ENCODE assay signal across 10 cellular contexts in the genomic region with DNA sequence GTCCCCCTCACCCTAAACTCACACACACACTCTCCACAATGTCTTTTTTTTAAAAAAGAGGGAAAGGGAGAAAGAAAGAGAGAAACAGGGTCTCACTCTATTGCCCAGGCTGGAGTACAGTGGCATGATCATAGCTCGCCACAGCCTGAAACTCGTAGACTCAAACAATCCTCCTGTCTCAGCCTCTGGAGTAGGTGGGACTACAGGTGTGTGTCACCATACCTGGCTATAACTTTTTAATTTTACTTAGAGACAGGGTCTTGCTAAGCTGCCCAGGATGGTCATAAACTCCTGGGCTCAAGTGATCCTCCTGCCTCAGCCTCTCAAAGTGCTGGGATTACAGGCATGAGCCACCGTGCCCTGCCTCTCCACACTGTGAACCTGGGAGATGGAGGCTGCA. TPM values are rescaled to one million over a fixed set of nuclear protein-coding genes. Genes with fewer than 3 reads are reported as not detected.
DNase-seq lines count a peak whose midpoint lies in the region; ATAC-seq lines count a peak whose summit lies in the region.
"Had no signal": no experiment of that assay in that cellular context is flagged by ENCODE, and none has a peak within 500 bp of the region (broad histone marks: within the 10 kb centered on the region; RNA-seq: fewer than 3 reads in every experiment).

No MANE protein-coding gene starts in this region.

- peaks cover 41% of the 10 kb centered on the region for H3K36me3 Mint-ChIP-seq in activated T-helper 1 cell treated with anti-CD3 and anti-CD28 coated beads, Interleukin-12 subunit alpha, Interleukin-12 subunit beta, Interleukin-2, Interleukin-4 antibody, amounts not matched to agents 30 ng/mL and 10 ng/mL and 1 ng/mL, durations not matched to agents 14 hours and 24 hours and 36 hours (ENCODE audit: low read depth)
- H3K36me3 Mint-ChIP-seq in immature natural killer cell: peaks cover 18 to 35% (median 27%) of the 10 kb centered on the region in 3 donors
- peaks cover 25 to 56% of the 10 kb centered on the region in 2 donors for H3K36me3 Mint-ChIP-seq in stimulated activated naive B cell treated with anti-CD40 and anti-IgM and Interleukin-4, amounts not matched to agents 10 μg/mL and 1 μg/mL and 100 μg/mL, for 72 hours

- no peaks in the 10 kb centered on the region; the same call in 1 of the 2 replicates for H3K36me3 ChIP-seq in HUES6 (ENCODE audit: control insufficient read depth, insufficient read depth, low read length)

- H3K9me3 ChIP-seq in HUES6 (ENCODE audit: control insufficient read depth, insufficient read depth, low read depth, low read length): no peaks in the 10 kb centered on the region

- peak overlapping the region; percentile 81 for H3K4me3 Mint-ChIP-seq in activated T-helper 1 cell treated with anti-CD3 and anti-CD28 coated beads, Interleukin-12 subunit alpha, Interleukin-12 subunit beta, Interleukin-2, Interleukin-4 antibody, amounts not matched to agents 30 ng/mL and 10 ng/mL and 1 ng/mL, durations not matched to agents 14 hours and 24 hours and 36 hours
- peak overlapping the region; percentile 88 to 99 (median 97) for H3K4me3 Mint-ChIP-seq in immature natural killer cell
- H3K4me3 Mint-ChIP-seq in stimulated activated naive B cell treated with anti-CD40 and anti-IgM and Interleukin-4, amounts not matched to agents 10 μg/mL and 1 μg/mL and 100 μg/mL, for 72 hours: no peak overlapping the region

- H3K27ac Mint-ChIP-seq in activated T-helper 1 cell treated with anti-CD3 and anti-CD28 coated beads, Interleukin-12 subunit alpha, Interleukin-12 subunit beta, Interleukin-2, Interleukin-4 antibody, amounts not matched to agents 30 ng/mL and 10 ng/mL and 1 ng/mL, durations not matched to agents 14 hours and 24 hours and 36 hours: peak overlapping the region; percentile 90
- H3K27ac Mint-ChIP-seq in immature natural killer cell: peak overlapping the region; percentile 97 to 100 (median 100)
- H3K27ac Mint-ChIP-seq in stimulated activated naive B cell treated with anti-CD40 and anti-IgM and Interleukin-4, amounts not matched to agents 10 μg/mL and 1 μg/mL and 100 μg/mL, for 72 hours: peak overlapping the region; percentile 57

- no peak overlapping the region for H3K9ac ChIP-seq in HUES6 (ENCODE audit: low read length)

- peaks cover 79% of the 10 kb centered on the region for H3K4me1 Mint-ChIP-seq in activated T-helper 1 cell treated with anti-CD3 and anti-CD28 coated beads, Interleukin-12 subunit alpha, Interleukin-12 subunit beta, Interleukin-2, Interleukin-4 antibody, amounts not matched to agents 30 ng/mL and 10 ng/mL and 1 ng/mL, durations not matched to agents 14 hours and 24 hours and 36 hours (ENCODE audit: low read depth)
- H3K4me1 Mint-ChIP-seq in immature natural killer cell: peaks cover 91% of the 10 kb centered on the region in 2 donors
- H3K4me1 Mint-ChIP-seq in stimulated activated naive B cell treated with anti-CD40 and anti-IgM and Interleukin-4, amounts not matched to agents 10 μg/mL and 1 μg/mL and 100 μg/mL, for 72 hours: peaks cover 33 to 56% of the 10 kb centered on the region in 2 donors

- no peaks in the 10 kb centered on the region for H3K27me3 Mint-ChIP-seq in activated T-helper 1 cell treated with anti-CD3 and anti-CD28 coated beads, Interleukin-12 subunit alpha, Interleukin-12 subunit beta, Interleukin-2, Interleukin-4 antibody, amounts not matched to agents 30 ng/mL and 10 ng/mL and 1 ng/mL, durations not matched to agents 14 hours and 24 hours and 36 hours (ENCODE audit: insufficient read depth)
- H3K27me3 Mint-ChIP-seq in immature natural killer cell (ENCODE audit: low read depth in 3 of 3): peaks cover 46 to 70% (median 66%) of the 10 kb centered on the region in 3 donors
- H3K27me3 Mint-ChIP-seq in stimulated activated naive B cell treated with anti-CD40 and anti-IgM and Interleukin-4, amounts not matched to agents 10 μg/mL and 1 μg/mL and 100 μg/mL, for 72 hours: no peaks in the 10 kb centered on the region

- no peak for ATAC-seq in stimulated activated naive B cell treated with anti-CD40 and anti-IgM and Interleukin-4, amounts not matched to agents 10 μg/mL and 1 μg/mL and 100 μg/mL, for 72 hours (replicated peaks)

- H3K9me3 Mint-ChIP-seq in activated T-helper 1 cell treated with anti-CD3 and anti-CD28 coated beads, Interleukin-12 subunit alpha, Interleukin-12 subunit beta, Interleukin-2, Interleukin-4 antibody, amounts not matched to agents 30 ng/mL and 10 ng/mL and 1 ng/mL, durations not matched to agents 14 hours and 24 hours and 36 hours: peaks cover 2% of the 10 kb centered on the region
- H3K9me3 Mint-ChIP-seq in immature natural killer cell: peaks cover 0 to 3% (median under 1%) of the 10 kb centered on the region in 6 donors
- H3K9me3 Mint-ChIP-seq in stimulated activated naive B cell treated with anti-CD40 and anti-IgM and Interleukin-4, amounts not matched to agents 10 μg/mL and 1 μg/mL and 100 μg/mL, for 72 hours: peaks cover 2 to 3% of the 10 kb centered on the region in 2 donors

- no peak overlapping the region for H3K4me3 ChIP-seq in HUES6 (ENCODE audit: low read depth, low read length)

- intact Hi-C loops in activated T-helper 1 cell treated with anti-CD3 and anti-CD28 coated beads, Interleukin-12 subunit alpha, Interleukin-12 subunit beta, Interleukin-2, Interleukin-4 antibody, amounts not matched to agents 30 ng/mL and 10 ng/mL and 1 ng/mL, durations not matched to agents 14 hours and 24 hours and 36 hours (cut with micrococcal nuclease): loop anchor here (5.0 kb wide), 1 partner anchor 235 kb away; the partner anchor contains the start of gene ZC3H7A

- H3K27me3 ChIP-seq in HUES6 (ENCODE audit: control insufficient read depth, insufficient read depth, low read length): no peaks in the 10 kb centered on the region

- H3K27ac ChIP-seq in HUES6 (ENCODE audit: low read depth, low read length): peak overlapping the region; percentile 78

- DNase-seq in activated T-helper 1 cell treated with anti-CD3 and anti-CD28 coated beads, Interleukin-12 subunit alpha, Interleukin-12 subunit beta, Interleukin-2, Interleukin-4 antibody, amounts not matched to agents 30 ng/mL and 10 ng/mL and 1 ng/mL, durations not matched to agents 14 hours and 24 hours and 36 hours (ENCODE audit: low spot score): no peak
- DNase-seq in immature natural killer cell (peak in 1 of 3 donors; percentile 34), NCI-H2171 treated with DMSO at 0.1 percent for 48 hours (lab: John Stamatoyannopoulos, UW) (no peak), dermis blood vessel endothelial cell (no peak), NCI-H2196 (lab: John Stamatoyannopoulos, UW; ENCODE audit: unreplicated experiment) (no peak)
- DNase-seq in stimulated activated naive B cell treated with anti-CD40 and anti-IgM and Interleukin-4, amounts not matched to agents 10 μg/mL and 1 μg/mL and 100 μg/mL, for 72 hours: no peak
- DNase-seq: GOT3, NCI-H748 treated with DMSO at 0.1 percent for 48 hours, T1000 had no signal

- H3K4me1 ChIP-seq in HUES6 (ENCODE audit: control insufficient read depth, insufficient read depth, low read length): peaks cover 38% of the 10 kb centered on the region

RNA-seq across cellular contexts. Expression of gene LITAF, which starts 24.9 kb away (rescaled TPM):
- 197 and 199 TPM in 2 replicates for total RNA-seq in activated T-helper 1 cell treated with anti-CD3 and anti-CD28 coated beads, Interleukin-12 subunit alpha, Interleukin-12 subunit beta, Interleukin-2, Interleukin-4 antibody, amounts not matched to agents 30 ng/mL and 10 ng/mL and 1 ng/mL, durations not matched to agents 14 hours and 24 hours and 36 hours
- 1,000 to 10,000 TPM; 1,031 to 1,827 (median 1,086) TPM for polyA plus RNA-seq in immature natural killer cell
- total RNA-seq in dermis blood vessel endothelial cell: 3.6 and 5.6 TPM in 2 replicates

Comparison
In these comparisons a context has a peak if more than half of its experiments do, and no peak if none do; other contexts are left out.
1. H3K4me3 Mint-ChIP-seq: peak in activated T-helper 1 cell treated with anti-CD3 and anti-CD28 coated beads, Interleukin-12 subunit alpha, Interleukin-12 subunit beta, Interleukin-2, Interleukin-4 antibody, amounts not matched to agents 30 ng/mL and 10 ng/mL and 1 ng/mL, durations not matched to agents 14 hours and 24 hours and 36 hours (single experiment) and immature natural killer cell (5 of 5); none in stimulated activated naive B cell treated with anti-CD40 and anti-IgM and Interleukin-4, amounts not matched to agents 10 μg/mL and 1 μg/mL and 100 μg/mL, for 72 hours (0 of 2).
2. RNA of gene LITAF, which starts 24.9 kb away (total RNA-seq): 197 to 199 TPM in activated T-helper 1 cell treated with anti-CD3 and anti-CD28 coated beads, Interleukin-12 subunit alpha, Interleukin-12 subunit beta, Interleukin-2, Interleukin-4 antibody, amounts not matched to agents 30 ng/mL and 10 ng/mL and 1 ng/mL, durations not matched to agents 14 hours and 24 hours and 36 hours; 3.6 to 5.6 TPM in dermis blood vessel endothelial cell; every median in the first group is over 10 times any median in the second.
3. Peak in every context shown above with its lines, with median percentiles within 50 percentile points of each other: H3K27ac Mint-ChIP-seq.